ENCODE assay signal across 2 cellular contexts in the genomic region with DNA sequence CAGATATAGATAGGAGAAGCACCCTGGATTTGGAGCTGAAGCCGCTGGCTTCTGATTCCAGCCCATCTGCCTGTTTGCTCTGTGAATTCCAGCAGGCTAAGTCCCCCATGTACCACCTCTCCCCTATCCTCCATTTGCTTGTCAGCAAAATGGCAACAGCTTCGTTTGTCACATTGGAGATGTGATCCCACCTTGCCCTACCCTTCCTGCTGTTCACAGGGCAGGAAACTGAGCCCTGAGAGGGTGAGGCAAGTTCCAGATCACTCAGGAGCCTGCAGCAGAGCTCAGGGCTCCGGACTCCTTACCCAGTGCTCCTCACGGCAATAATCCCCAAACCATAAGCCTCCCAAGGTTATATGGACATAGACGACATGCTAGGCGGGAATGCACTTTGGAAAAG.
TF ChIP-seq lines count a peak whose summit lies in the region.

No MANE protein-coding gene starts in this region.

TF ChIP-seq in SK-N-SH, 30 proteins besides CTCF, POLR2A, EP300 and RAD21:
- no peak for TF ChIP-seq RFX5 (IDR thresholded peaks at IDR 0.05; ENCODE audit: low read length)
- no peak for TF ChIP-seq JUND (IDR thresholded peaks at IDR 0.05)
- no peak for TF ChIP-seq TAF1 (IDR thresholded peaks at IDR 0.05; ENCODE audit: borderline replicate concordance, low read depth, low read length)
- TF ChIP-seq, protein P1, sequence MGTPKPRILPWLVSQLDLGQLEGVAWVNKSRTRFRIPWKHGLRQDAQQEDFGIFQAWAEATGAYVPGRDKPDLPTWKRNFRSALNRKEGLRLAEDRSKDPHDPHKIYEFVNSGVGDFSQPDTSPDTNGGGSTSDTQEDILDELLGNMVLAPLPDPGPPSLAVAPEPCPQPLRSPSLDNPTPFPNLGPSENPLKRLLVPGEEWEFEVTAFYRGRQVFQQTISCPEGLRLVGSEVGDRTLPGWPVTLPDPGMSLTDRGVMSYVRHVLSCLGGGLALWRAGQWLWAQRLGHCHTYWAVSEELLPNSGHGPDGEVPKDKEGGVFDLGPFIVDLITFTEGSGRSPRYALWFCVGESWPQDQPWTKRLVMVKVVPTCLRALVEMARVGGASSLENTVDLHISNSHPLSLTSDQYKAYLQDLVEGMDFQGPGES (IDR thresholded peaks at IDR 0.05; ENCODE audit: low read depth, low read length) = no peak
- TF ChIP-seq FOSL2 (IDR thresholded peaks at IDR 0.05; ENCODE audit: borderline replicate concordance, low read depth) = no peak
- TF ChIP-seq, protein P2, sequence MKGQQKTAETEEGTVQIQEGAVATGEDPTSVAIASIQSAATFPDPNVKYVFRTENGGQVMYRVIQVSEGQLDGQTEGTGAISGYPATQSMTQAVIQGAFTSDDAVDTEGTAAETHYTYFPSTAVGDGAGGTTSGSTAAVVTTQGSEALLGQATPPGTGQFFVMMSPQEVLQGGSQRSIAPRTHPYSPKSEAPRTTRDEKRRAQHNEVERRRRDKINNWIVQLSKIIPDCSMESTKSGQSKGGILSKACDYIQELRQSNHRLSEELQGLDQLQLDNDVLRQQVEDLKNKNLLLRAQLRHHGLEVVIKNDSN (IDR thresholded peaks at IDR 0.05; ENCODE audit: borderline replicate concordance, low read depth) = no peak

TF ChIP-seq in SK-N-SH treated with all-trans-retinoic acid at 6 μM for 48 hours, 23 proteins besides CTCF, POLR2A, EP300 and RAD21:
- TF ChIP-seq TCF4 (CRISPR knock-in tag; IDR thresholded peaks at IDR 0.05; ENCODE audit: borderline replicate concordance) = no peak
- TF ChIP-seq CSDC2 (CRISPR knock-in tag; IDR thresholded peaks at IDR 0.05) = no peak
- TF ChIP-seq, protein P3, sequence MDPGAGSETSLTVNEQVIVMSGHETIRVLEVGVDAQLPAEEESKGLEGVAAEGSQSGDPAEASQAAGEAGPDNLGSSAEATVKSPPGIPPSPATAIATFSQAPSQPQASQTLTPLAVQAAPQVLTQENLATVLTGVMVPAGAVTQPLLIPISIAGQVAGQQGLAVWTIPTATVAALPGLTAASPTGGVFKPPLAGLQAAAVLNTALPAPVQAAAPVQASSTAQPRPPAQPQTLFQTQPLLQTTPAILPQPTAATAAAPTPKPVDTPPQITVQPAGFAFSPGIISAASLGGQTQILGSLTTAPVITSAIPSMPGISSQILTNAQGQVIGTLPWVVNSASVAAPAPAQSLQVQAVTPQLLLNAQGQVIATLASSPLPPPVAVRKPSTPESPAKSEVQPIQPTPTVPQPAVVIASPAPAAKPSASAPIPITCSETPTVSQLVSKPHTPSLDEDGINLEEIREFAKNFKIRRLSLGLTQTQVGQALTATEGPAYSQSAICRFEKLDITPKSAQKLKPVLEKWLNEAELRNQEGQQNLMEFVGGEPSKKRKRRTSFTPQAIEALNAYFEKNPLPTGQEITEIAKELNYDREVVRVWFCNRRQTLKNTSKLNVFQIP (CRISPR knock-in tag; IDR thresholded peaks at IDR 0.05; ENCODE audit: borderline replicate concordance, low read depth) = no peak
- no peak for TF ChIP-seq ZNF565 (CRISPR knock-in tag; conservative IDR thresholded peaks at IDR 0.05; ENCODE audit: low read depth)
- no peak for TF ChIP-seq GLIS3 (CRISPR knock-in tag; IDR thresholded peaks at IDR 0.05)
- TF ChIP-seq ZFP30 (CRISPR knock-in tag; IDR thresholded peaks at IDR 0.05) = no peak
- TF ChIP-seq SNAI2 (CRISPR knock-in tag; IDR thresholded peaks at IDR 0.05) = no peak
- no peak for TF ChIP-seq ESRRG (CRISPR knock-in tag; IDR thresholded peaks at IDR 0.05)
- TF ChIP-seq BACH2 (CRISPR knock-in tag; IDR thresholded peaks at IDR 0.05; ENCODE audit: borderline replicate concordance) = no peak
- TF ChIP-seq RARB (CRISPR knock-in tag; IDR thresholded peaks at IDR 0.05) = no peak
- no peak for TF ChIP-seq ISL1 (CRISPR knock-in tag; IDR thresholded peaks at IDR 0.05)
- no peak for TF ChIP-seq PPARA (CRISPR knock-in tag; IDR thresholded peaks at IDR 0.05; ENCODE audit: borderline replicate concordance)
- no peak for TF ChIP-seq ZNF70 (CRISPR knock-in tag; IDR thresholded peaks at IDR 0.05)
- TF ChIP-seq OSR1 (CRISPR knock-in tag; IDR thresholded peaks at IDR 0.05) = no peak
TF ChIP-seq in SK-N-SH treated with all-trans-retinoic acid at 6 μM for 48 hours: peak in this region for 0.
